8 cellular contexts compared by ENCODE assay signal in the genomic region with DNA sequence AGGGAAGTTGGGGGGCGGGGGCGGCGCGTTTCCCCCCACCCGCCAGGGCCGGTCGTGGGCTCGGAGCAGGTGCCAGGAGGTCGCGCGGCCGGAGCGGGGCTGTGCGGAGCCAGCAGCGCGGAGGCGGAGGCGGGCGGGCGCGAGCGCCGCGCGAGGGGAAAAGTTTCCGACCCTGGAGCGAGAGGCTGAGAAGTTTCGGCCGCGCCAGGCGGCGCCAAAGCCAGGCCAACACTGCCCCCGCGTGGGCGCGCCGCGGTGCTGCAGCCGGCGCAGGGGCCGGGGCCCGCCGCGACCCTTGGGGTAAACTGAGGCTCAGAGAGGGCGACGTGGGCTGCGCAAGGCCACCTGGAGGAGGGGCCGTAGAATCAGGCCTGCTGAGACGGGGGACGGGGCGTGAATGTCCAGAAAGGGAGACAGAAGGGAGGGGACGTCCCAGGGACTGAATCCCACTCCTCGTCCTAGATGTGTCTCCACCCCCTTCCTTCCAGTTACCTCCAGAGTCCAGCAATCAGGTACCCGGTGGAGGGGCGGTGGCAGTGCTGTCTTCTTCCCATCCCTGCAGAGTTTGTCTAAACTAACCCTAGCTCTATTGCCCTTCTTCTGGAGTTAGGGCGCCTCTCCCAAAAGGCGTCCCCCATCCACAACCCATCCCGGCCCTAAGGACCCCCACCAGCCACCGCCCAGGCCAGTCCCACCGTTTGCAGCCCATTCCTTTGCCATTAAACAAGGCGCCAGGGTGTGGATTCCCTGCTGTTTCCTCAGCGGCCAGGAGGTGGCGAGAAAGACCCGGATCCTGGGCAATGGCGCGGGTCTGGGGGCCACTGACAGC. TPM values are rescaled to one million over a fixed set of nuclear protein-coding genes. Genes with fewer than 3 reads are reported as not detected.
DNase-seq lines count a peak whose midpoint lies in the region; ATAC-seq and TF ChIP-seq lines count a peak whose summit lies in the region.

No MANE protein-coding gene starts in this region.

- peak; percentile 76; the same call in 1 of the 2 replicates for TF ChIP-seq CTCF in HEK293 (tag by site-specific recombination; IDR thresholded peaks at IDR 0.05)
- peak; percentile 99 for TF ChIP-seq CTCF in activated CD8-positive, alpha-beta T cell treated with anti-CD3 and anti-CD28 coated beads for 36 hours (IDR thresholded peaks at IDR 0.05)
- peak; percentile 97 for TF ChIP-seq CTCF in lung (IDR thresholded peaks at IDR 0.05; ENCODE audit: control extremely low read depth, extremely low read depth)

- intact Hi-C loops in activated CD8-positive, alpha-beta T cell treated with anti-CD3 and anti-CD28 coated beads for 36 hours (cut with micrococcal nuclease): loop anchor here (5.0 to 10.0 kb wide), 2 partner anchors 436 to 473 kb away; a partner anchor contains a TSS

- H3K27me3 Mint-ChIP-seq in activated CD8-positive, alpha-beta T cell treated with anti-CD3 and anti-CD28 coated beads for 36 hours: no peaks in the 10 kb centered on the region

- H3K27ac ChIP-seq in HEK293 (ENCODE audit: extremely low read depth, low read depth, low read length): peak overlapping the region; percentile 49; the same call in 1 of the 2 replicates
- peak overlapping the region; percentile 80 for H3K27ac ChIP-seq in duodenal mucosa (ENCODE audit: low read depth, low read length)
- H3K27ac ChIP-seq in lung (ENCODE audit: low read depth in 1 of 2, low read length in 1 of 2): peak overlapping the region; percentile 82 to 84

- peaks cover 32% of the 10 kb centered on the region for H3K4me1 Mint-ChIP-seq in activated CD8-positive, alpha-beta T cell treated with anti-CD3 and anti-CD28 coated beads for 36 hours (ENCODE audit: low read depth)

- peak; percentile 66 for ATAC-seq in activated CD8-positive, alpha-beta T cell treated with anti-CD3 and anti-CD28 coated beads for 36 hours
- ATAC-seq in lung (ENCODE audit: insufficient read depth, low FRiP score): peak; percentile 63
- ATAC-seq in GM19397 (IDR thresholded peaks at IDR 0.05; ENCODE audit: unreplicated experiment): no peak

- peak overlapping the region; percentile 62 for H3K4me3 Mint-ChIP-seq in activated CD8-positive, alpha-beta T cell treated with anti-CD3 and anti-CD28 coated beads for 36 hours

- no peaks in the 10 kb centered on the region for H3K27me3 ChIP-seq in duodenal mucosa (ENCODE audit: control insufficient read depth in 1 of 2, insufficient read depth in 2 of 2, low read length in 2 of 2)
- H3K27me3 ChIP-seq in lung (ENCODE audit: control insufficient read depth, insufficient read depth): no peaks in the 10 kb centered on the region

- no peaks in the 10 kb centered on the region; the same call in 1 of the 2 replicates for H3K4me1 ChIP-seq in HEK293 (ENCODE audit: control insufficient read depth, insufficient read depth, low read length)
- peaks cover 22 to 35% of the 10 kb centered on the region in 2 donors for H3K4me1 ChIP-seq in duodenal mucosa (ENCODE audit: control insufficient read depth in 1 of 2, insufficient read depth in 2 of 2, low read length in 2 of 2)
- peaks cover 0 to 23% of the 10 kb centered on the region in 2 donors for H3K4me1 ChIP-seq in lung (ENCODE audit: control insufficient read depth in 2 of 2, insufficient read depth in 2 of 2, low read length in 2 of 2)

- no peaks in the 10 kb centered on the region for H3K36me3 Mint-ChIP-seq in activated CD8-positive, alpha-beta T cell treated with anti-CD3 and anti-CD28 coated beads for 36 hours (ENCODE audit: low read depth)

- H3K9me3 Mint-ChIP-seq in activated CD8-positive, alpha-beta T cell treated with anti-CD3 and anti-CD28 coated beads for 36 hours: no peaks in the 10 kb centered on the region

- DNase-seq in D341Med (ENCODE audit: low spot score) (peak; percentile 90), NCI-H526 (lab: John Stamatoyannopoulos, UW) (peak; percentile 38 to 69), lung (ENCODE audit: low spot score) (peak; percentile 77)
- DNase-seq in activated CD8-positive, alpha-beta T cell treated with anti-CD3 and anti-CD28 coated beads for 36 hours: peak; percentile 78
- DNase-seq in stimulated activated CD4-positive, alpha-beta T cell treated with anti-CD3 and anti-CD28 coated beads, TNF-alpha, amount 100 ng/mL, for 4 hours (ENCODE audit: low read depth in 3 of 3): peak; percentile 54 to 64 (median 55)

- no peaks in the 10 kb centered on the region for H3K9me3 ChIP-seq in HEK293 (ENCODE audit: control insufficient read depth, insufficient read depth, low read depth, low read length)
- no peaks in the 10 kb centered on the region for H3K9me3 ChIP-seq in duodenal mucosa (ENCODE audit: control insufficient read depth in 1 of 2, low read length in 2 of 2)
- H3K9me3 ChIP-seq in lung (ENCODE audit: control insufficient read depth in 2 of 2, insufficient read depth in 1 of 2, low read length in 1 of 2): no peaks in the 10 kb centered on the region

- peak overlapping the region; percentile 44 for H3K4me3 ChIP-seq in HEK293 (ENCODE audit: low read depth, low read length)
- H3K4me3 ChIP-seq in duodenal mucosa (ENCODE audit: low read depth in 1 of 2, low read length in 2 of 2): peak overlapping the region; percentile 72 to 74
- peak overlapping the region; percentile 42 for H3K4me3 ChIP-seq in lung

- peak overlapping the region; percentile 74 to 82 for H3K9ac ChIP-seq in duodenal mucosa (ENCODE audit: low read depth in 1 of 2, low read length in 2 of 2)

- no peaks in the 10 kb centered on the region for H3K36me3 ChIP-seq in HEK293 (ENCODE audit: control insufficient read depth in 2 of 2, insufficient read depth in 1 of 2, low read length in 2 of 2)
- no peaks in the 10 kb centered on the region for H3K36me3 ChIP-seq in duodenal mucosa (ENCODE audit: control insufficient read depth in 1 of 2, insufficient read depth in 2 of 2, low read length in 2 of 2)
- H3K36me3 ChIP-seq in lung (ENCODE audit: control insufficient read depth in 2 of 2, insufficient read depth in 2 of 2, low read length in 2 of 2): no peaks in the 10 kb centered on the region

- POLR2A ChIA-PET in HEK293 (lab: Yijun Ruan, JAX): interaction anchor here (1.4 kb wide), 1 partner anchor 471 kb away, joined by 9 read pairs; no protein-coding TSS in a partner anchor
- POLR2A ChIA-PET in activated CD8-positive, alpha-beta T cell treated with anti-CD3 and anti-CD28 coated beads for 36 hours (lab: Charles Lee): interaction anchor here (0.7 to 1.2 kb wide), 2 partner anchors 10 to 471 kb away, joined by 3 to 4 read pairs; a partner anchor contains a TSS

- peak overlapping the region; percentile 59 for H3K27ac Mint-ChIP-seq in activated CD8-positive, alpha-beta T cell treated with anti-CD3 and anti-CD28 coated beads for 36 hours

- CTCF ChIA-PET in HEK293 (lab: Yijun Ruan, JAX): interaction anchor here (0.6 to 23.4 kb wide), 30 partner anchors 10 to 749 kb away, joined by 3 to 507 read pairs (median 4); a partner anchor contains a TSS
- CTCF ChIA-PET in activated CD8-positive, alpha-beta T cell treated with anti-CD3 and anti-CD28 coated beads for 36 hours (lab: Charles Lee): interaction anchor here (0.7 to 2.3 kb wide), 25 partner anchors 10 to 480 kb away, joined by 3 to 22 read pairs (median 4); a partner anchor contains a TSS

- 1% methylated on average over 53 to 66 of the region's 66 CpGs for WGBS in lung, 2 donors

TF ChIP-seq in HEK293, 187 proteins besides CTCF, POLR2A, EP300 and RAD21 (continues in another document):
- TF ChIP-seq, protein P1, sequence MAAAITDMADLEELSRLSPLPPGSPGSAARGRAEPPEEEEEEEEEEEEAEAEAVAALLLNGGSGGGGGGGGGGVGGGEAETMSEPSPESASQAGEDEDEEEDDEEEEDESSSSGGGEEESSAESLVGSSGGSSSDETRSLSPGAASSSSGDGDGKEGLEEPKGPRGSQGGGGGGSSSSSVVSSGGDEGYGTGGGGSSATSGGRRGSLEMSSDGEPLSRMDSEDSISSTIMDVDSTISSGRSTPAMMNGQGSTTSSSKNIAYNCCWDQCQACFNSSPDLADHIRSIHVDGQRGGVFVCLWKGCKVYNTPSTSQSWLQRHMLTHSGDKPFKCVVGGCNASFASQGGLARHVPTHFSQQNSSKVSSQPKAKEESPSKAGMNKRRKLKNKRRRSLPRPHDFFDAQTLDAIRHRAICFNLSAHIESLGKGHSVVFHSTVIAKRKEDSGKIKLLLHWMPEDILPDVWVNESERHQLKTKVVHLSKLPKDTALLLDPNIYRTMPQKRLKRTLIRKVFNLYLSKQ (tag by site-specific recombination; IDR thresholded peaks at IDR 0.05; ENCODE audit: borderline replicate concordance): no peak
- TF ChIP-seq ZNF658 (tag by site-specific recombination; IDR thresholded peaks at IDR 0.05) (no peak), ZNF585B (tag by site-specific recombination; IDR thresholded peaks at IDR 0.05) (no peak), SCRT1 (tag by site-specific recombination; IDR thresholded peaks at IDR 0.05; ENCODE audit: borderline replicate concordance) (no peak), KLF1 (tag by site-specific recombination; IDR thresholded peaks at IDR 0.05) (peak; percentile 16; the same call in 1 of the 2 replicates), ZNF426 (tag by site-specific recombination; IDR thresholded peaks at IDR 0.05) (no peak), SP7 (tag by site-specific recombination; IDR thresholded peaks at IDR 0.05) (peak; percentile 26)

RNA-seq across cellular contexts. Expression of a gene that starts 10.2 kb away (rescaled TPM):
- not detected for total RNA-seq in activated CD8-positive, alpha-beta T cell treated with anti-CD3 and anti-CD28 coated beads for 36 hours
- under 1 TPM; 0.15 to 0.28 TPM for total RNA-seq in lung
- not detected for polyA plus RNA-seq in lung

RNA-seq across cellular contexts. Expression of a gene that starts 15.3 kb away (rescaled TPM):
- total RNA-seq in activated CD8-positive, alpha-beta T cell treated with anti-CD3 and anti-CD28 coated beads for 36 hours: 10 to 100 TPM; 69.5 to 74.4 TPM
- 10 to 100 TPM; 14.3 to 30.1 TPM for total RNA-seq in lung
- 10 to 100 TPM; 36.3 to 54.7 TPM for polyA plus RNA-seq in lung

RNA-seq across cellular contexts. Expression of a gene that starts 31.3 kb away (rescaled TPM):
- 10 to 100 TPM; 16.6 TPM for total RNA-seq in activated CD8-positive, alpha-beta T cell treated with anti-CD3 and anti-CD28 coated beads for 36 hours
- total RNA-seq in lung: 10 to 100 TPM; 11.8 to 19.5 TPM
- 10 to 100 TPM; 15.7 to 16.4 TPM for polyA plus RNA-seq in lung

RNA-seq across cellular contexts. Expression of a gene that starts 54.8 kb away (rescaled TPM):
- 1 to 10 TPM in 1 of 2 experiments, under 1 TPM in 1; 0.85 to 1.2 TPM for total RNA-seq in activated CD8-positive, alpha-beta T cell treated with anti-CD3 and anti-CD28 coated beads for 36 hours
- 1 to 10 TPM; 2.2 to 3.6 TPM for total RNA-seq in lung
- polyA plus RNA-seq in lung: 1 to 10 TPM; 3.4 to 3.8 TPM
